ENCODE assay signal across 15 cellular contexts in the genomic region with DNA sequence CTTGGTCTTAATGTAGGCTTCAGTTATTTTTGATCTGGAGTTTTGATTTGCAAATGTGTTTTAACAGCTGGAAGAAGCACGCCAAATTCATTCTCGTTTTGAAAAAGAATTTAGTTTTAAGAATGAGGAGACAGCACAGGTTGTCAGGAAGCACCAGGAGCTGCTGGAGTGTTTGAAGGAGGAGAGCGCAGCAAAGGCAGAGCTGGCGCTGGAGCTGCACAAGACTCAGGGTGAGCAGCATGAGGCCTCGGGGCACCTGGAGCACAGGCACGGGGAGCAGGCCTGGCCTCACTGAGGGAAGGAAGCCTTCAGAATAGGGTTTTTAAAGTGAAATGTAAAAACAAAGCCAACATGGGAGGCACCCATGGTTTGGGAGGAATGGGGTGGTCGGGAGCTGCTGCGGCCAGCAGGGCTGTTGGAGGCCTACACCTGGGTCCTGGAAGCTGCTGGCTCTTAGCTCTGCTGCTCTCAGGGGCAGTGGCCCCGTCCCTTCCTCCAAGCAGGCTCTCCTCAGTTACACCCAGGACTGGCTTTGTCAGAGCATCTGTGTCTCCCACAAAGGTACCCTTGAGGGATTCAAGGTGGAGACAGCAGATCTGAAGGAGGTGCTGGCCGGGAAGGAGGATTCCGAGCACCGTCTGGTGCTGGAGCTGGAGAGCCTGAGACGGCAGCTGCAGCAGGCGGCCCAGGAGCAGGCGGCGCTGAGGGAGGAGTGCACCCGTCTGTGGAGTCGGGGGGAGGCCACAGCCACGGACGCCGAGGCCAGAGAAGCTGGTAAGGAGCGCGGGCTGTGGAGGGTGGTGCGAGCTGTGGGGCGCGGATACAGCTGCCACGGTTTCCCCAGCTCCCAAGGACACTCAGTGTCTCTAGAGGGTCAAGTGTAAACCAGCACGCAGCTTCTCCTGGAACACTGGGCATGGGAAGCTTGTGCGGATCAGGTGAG.
A peak's percentile ranks its signal among the peaks of the same experiment; 100 is the strongest.
DNase-seq lines count a peak whose midpoint lies in the region; ATAC-seq and TF ChIP-seq lines count a peak whose summit lies in the region.
"Had no signal": no experiment of that assay in that cellular context is flagged by ENCODE, and none has a peak within 500 bp of the region (broad histone marks: within the 10 kb centered on the region; RNA-seq: fewer than 3 reads in every experiment).

No MANE protein-coding gene starts in this region.

- H3K36me3 ChIP-seq in psoas muscle (ENCODE audit: insufficient read depth in 1 of 2, low read depth in 1 of 2): peaks cover 0 to 78% of the 10 kb centered on the region in 2 donors

- no peaks in the 10 kb centered on the region for H3K9me3 ChIP-seq in psoas muscle

- H3K27ac ChIP-seq in psoas muscle: peak overlapping the region; percentile 92

- ATAC-seq in stimulated activated naive CD8-positive, alpha-beta T cell treated with anti-CD3 and anti-CD28 coated beads, Interleukin-15, amount 100 ng/mL, for 72 hours: no peak
- no peak for ATAC-seq in stimulated activated naive CD8-positive, alpha-beta T cell treated with anti-CD3 and anti-CD28 coated beads, Interleukin-15, Interleukin-2, amounts not matched to agents 100 U/mL and 50 U/mL, for 24 hours
- no peak for ATAC-seq in psoas muscle
- no peak for ATAC-seq in GM21515 (IDR thresholded peaks at IDR 0.05; ENCODE audit: unreplicated experiment)
- ATAC-seq: GM12878 had no signal

- H3K4me1 ChIP-seq in psoas muscle: peaks cover 41% of the 10 kb centered on the region

- intact Hi-C loops in psoas muscle (cut with DNase I): loop anchor here in 1 of 2 donors (10.0 kb wide), 1 partner anchor 166 kb away; the partner anchor contains the start of gene LSS

- H3K4me1 Mint-ChIP-seq in stimulated activated naive CD8-positive, alpha-beta T cell treated with anti-CD3 and anti-CD28 coated beads, Interleukin-15, amount 100 ng/mL, for 72 hours: peaks cover 9% of the 10 kb centered on the region
- peaks cover 32% of the 10 kb centered on the region for H3K4me1 Mint-ChIP-seq in glutamatergic neuron (ENCODE audit: low read depth, unreplicated experiment)

- no peak for TF ChIP-seq CTCF in glutamatergic neuron (IDR thresholded peaks at IDR 0.05; ENCODE audit: partially characterized antibody, unreplicated experiment)
- TF ChIP-seq CTCF in psoas muscle (IDR thresholded peaks at IDR 0.05): no peak

- H3K4me3 ChIP-seq in psoas muscle: no peak overlapping the region
- H3K4me3 ChIP-seq: GM12878 had no signal

- no peaks in the 10 kb centered on the region for H3K27me3 ChIP-seq in psoas muscle (ENCODE audit: insufficient read depth in 3 of 3, low read length in 2 of 3)

- DNase-seq in stimulated activated naive CD8-positive, alpha-beta T cell treated with anti-CD3 and anti-CD28 coated beads, Interleukin-15, amount 100 ng/mL, for 72 hours: no peak
- DNase-seq in stimulated activated naive CD8-positive, alpha-beta T cell treated with anti-CD3 and anti-CD28 coated beads, Interleukin-15, Interleukin-2, amounts not matched to agents 100 U/mL and 50 U/mL, for 24 hours: no peak
- DNase-seq in glutamatergic neuron (no peak), psoas muscle (peak; percentile 11 to 56), SKM-1 treated with dmso at 0.1 percent for 144 hours (lab: John Stamatoyannopoulos, UW; ENCODE audit: unreplicated experiment) (no peak)
- DNase-seq in activated CD4-positive, CD25-positive, alpha-beta regulatory T cell (lab: John Stamatoyannopoulos, UW): no peak
- DNase-seq: C1 segment of cervical spinal cord, DND-41, GDM1, NCI-H1105 treated with DMSO at 0.1 percent for 48 hours, NCI-H1694 treated with DMSO at 0.1 percent for 48 hours, NCI-H2107, NCI-H2227 treated with DMSO at 0.1 percent for 48 hours had no signal

- no peak overlapping the region for H3K4me3 Mint-ChIP-seq in stimulated activated naive CD8-positive, alpha-beta T cell treated with anti-CD3 and anti-CD28 coated beads, Interleukin-15, amount 100 ng/mL, for 72 hours
- no peak overlapping the region for H3K4me3 Mint-ChIP-seq in glutamatergic neuron (ENCODE audit: unreplicated experiment)

- no peaks in the 10 kb centered on the region for H3K27me3 Mint-ChIP-seq in stimulated activated naive CD8-positive, alpha-beta T cell treated with anti-CD3 and anti-CD28 coated beads, Interleukin-15, amount 100 ng/mL, for 72 hours
- peaks cover 5% of the 10 kb centered on the region for H3K27me3 Mint-ChIP-seq in glutamatergic neuron (ENCODE audit: unreplicated experiment)

- H3K27ac Mint-ChIP-seq in stimulated activated naive CD8-positive, alpha-beta T cell treated with anti-CD3 and anti-CD28 coated beads, Interleukin-15, amount 100 ng/mL, for 72 hours: peak overlapping the region; percentile 82 to 83
- peak overlapping the region; percentile 49 for H3K27ac Mint-ChIP-seq in glutamatergic neuron (ENCODE audit: unreplicated experiment)

- H3K36me3 Mint-ChIP-seq in glutamatergic neuron (ENCODE audit: unreplicated experiment): no peaks in the 10 kb centered on the region

- 83 to 96% (median 84%) methylated on average over 29 of the region's 29 CpGs for WGBS in psoas muscle, 3 donors

- no peaks in the 10 kb centered on the region for H3K9me3 Mint-ChIP-seq in stimulated activated naive CD8-positive, alpha-beta T cell treated with anti-CD3 and anti-CD28 coated beads, Interleukin-15, amount 100 ng/mL, for 72 hours
- H3K9me3 Mint-ChIP-seq in glutamatergic neuron (ENCODE audit: unreplicated experiment): peaks cover 19% of the 10 kb centered on the region

Comparison
In these comparisons a context has a peak if more than half of its experiments do, and no peak if none do; other contexts are left out.
1. DNase-seq: peak in psoas muscle (2 of 2); none in stimulated activated naive CD8-positive, alpha-beta T cell treated with anti-CD3 and anti-CD28 coated beads, Interleukin-15, amount 100 ng/mL, for 72 hours (0 of 2), stimulated activated naive CD8-positive, alpha-beta T cell treated with anti-CD3 and anti-CD28 coated beads, Interleukin-15, Interleukin-2, amounts not matched to agents 100 U/mL and 50 U/mL, for 24 hours (single experiment), glutamatergic neuron (single experiment), SKM-1 treated with dmso at 0.1 percent for 144 hours (single experiment) and activated CD4-positive, CD25-positive, alpha-beta regulatory T cell (0 of 4).